Comparison of ENCODE assay signal across 8 cellular contexts in genomic region chr19:42422092-42422575, GRCh38. TPM values are rescaled to one million over a fixed set of nuclear protein-coding genes. Genes with fewer than 3 reads are reported as not detected.
A peak's percentile ranks its signal among the peaks of the same experiment; 100 is the strongest.
DNase-seq lines count a peak whose midpoint lies in the region; ATAC-seq and TF ChIP-seq lines count a peak whose summit lies in the region.

No MANE protein-coding gene starts in this region.

- H3K36me3 Mint-ChIP-seq in T-helper 17 cell (ENCODE audit: low read depth) = no peaks in the 10 kb centered on the region

- peaks cover 38% of the 10 kb centered on the region for H3K4me1 Mint-ChIP-seq in T-helper 17 cell

- TF ChIP-seq CTCF in GM06990 (IDR thresholded peaks at IDR 0.05; ENCODE audit: insufficient read depth, low read length, poor library complexity, severe bottlenecking) = no peak
- no peak for TF ChIP-seq CTCF in gastroesophageal sphincter (IDR thresholded peaks at IDR 0.05)
- TF ChIP-seq CTCF in psoas muscle (IDR thresholded peaks at IDR 0.05) = no peak
- TF ChIP-seq CTCF in brain microvascular endothelial cell (IDR thresholded peaks at IDR 0.05; ENCODE audit: low read depth, low read length, missing control alignments) = no peak

- in situ Hi-C loops in brain microvascular endothelial cell (cut with HindIII; ENCODE audit: low pct_ligation_motif_present, low sequenced_read_pairs) = no loop called here

- WGBS in gastroesophageal sphincter (ENCODE audit: low coverage in 1 of 2), 2 donors = 89 to 94% methylated on average over 3 to 4 of the region's 12 CpGs
- WGBS in psoas muscle, 3 donors = 48 to 53% (median 50%) methylated on average over 12 of the region's 12 CpGs

- H3K27me3 Mint-ChIP-seq in T-helper 17 cell = no peaks in the 10 kb centered on the region

- H3K4me1 ChIP-seq in gastroesophageal sphincter (peaks cover 0 to 26% (median 5%) of the 10 kb centered on the region in 3 donors), psoas muscle (peaks cover 6% of the 10 kb centered on the region)

- H3K27ac Mint-ChIP-seq in T-helper 17 cell = peak overlapping the region; percentile 95

- H3K4me3 Mint-ChIP-seq in T-helper 17 cell = peak overlapping the region; percentile 98

- H3K27me3 ChIP-seq in GM06990 (replicated peaks; ENCODE audit: control insufficient read depth, insufficient read depth, low read length) = no peaks in the 10 kb centered on the region; the same call in 1 of the 2 replicates
- peaks cover 11% of the 10 kb centered on the region for H3K27me3 ChIP-seq in gastroesophageal sphincter
- peaks cover 0 to 44% (median 8%) of the 10 kb centered on the region in 3 donors for H3K27me3 ChIP-seq in psoas muscle (ENCODE audit: insufficient read depth in 3 of 3, low read length in 2 of 3)
- H3K27me3 ChIP-seq in brain microvascular endothelial cell (replicated peaks) = no peaks in the 10 kb centered on the region

- intact Hi-C loops in psoas muscle (cut with DNase I) = no loop called here

- no peak for DNase-seq in GM06990 (ENCODE audit: extremely low read depth, insufficient read length)
- no peak for DNase-seq in T-helper 17 cell
- no peak for DNase-seq in psoas muscle
- DNase-seq in brain microvascular endothelial cell = no peak
- no peak for DNase-seq in kidney tubule cell (ENCODE audit: low spot score)

- H3K9me3 ChIP-seq in T-helper 17 cell (ENCODE audit: control insufficient read depth, low read length, poor library complexity, severe bottlenecking) (no peaks in the 10 kb centered on the region), gastroesophageal sphincter (no peaks in the 10 kb centered on the region), psoas muscle (no peaks in the 10 kb centered on the region)

- no peak for ATAC-seq in T-helper 17 cell
- no peak for ATAC-seq in gastroesophageal sphincter
- ATAC-seq in psoas muscle = peak; percentile 13 to 59 (median 51)
- no peak for ATAC-seq in HG03432 (IDR thresholded peaks at IDR 0.05; ENCODE audit: unreplicated experiment)
- no peak for ATAC-seq in HG03025 (IDR thresholded peaks at IDR 0.05; ENCODE audit: low FRiP score, unreplicated experiment)

- H3K27ac ChIP-seq in gastroesophageal sphincter = peak overlapping the region in 3 of 4 donors; percentile 68 to 82 (median 77)
- H3K27ac ChIP-seq in psoas muscle = peak overlapping the region; percentile 46
- H3K27ac ChIP-seq in brain microvascular endothelial cell = no peak overlapping the region

- H3K4me3 ChIP-seq in GM06990 (replicated peaks; ENCODE audit: low read depth, low read length) (peak overlapping the region; percentile 69), gastroesophageal sphincter (peak overlapping the region in 1 of 2 donors; percentile 67), psoas muscle (peak overlapping the region; percentile 61), brain microvascular endothelial cell (ENCODE audit: low read depth, low read length) (no peak overlapping the region)

- TF ChIP-seq POLR2A in gastroesophageal sphincter (IDR thresholded peaks at IDR 0.05) = no peak

- H3K36me3 ChIP-seq in GM06990 (ENCODE audit: control insufficient read depth, insufficient read depth, low read length) = no peaks in the 10 kb centered on the region
- no peaks in the 10 kb centered on the region for H3K36me3 ChIP-seq in gastroesophageal sphincter
- no peaks in the 10 kb centered on the region for H3K36me3 ChIP-seq in psoas muscle (ENCODE audit: insufficient read depth in 1 of 2, low read depth in 1 of 2)
- no peaks in the 10 kb centered on the region for H3K36me3 ChIP-seq in brain microvascular endothelial cell (replicated peaks)

- TF ChIP-seq EP300 in gastroesophageal sphincter (IDR thresholded peaks at IDR 0.05) = no peak

RNA-seq across cellular contexts. Expression of gene LIPE, which starts 5.1 kb away (rescaled TPM):
- total RNA-seq in T-helper 17 cell (10 to 100 TPM; 14.5 to 16.9 TPM), gastroesophageal sphincter (10 to 100 TPM in 1 of 4 donors, 1 to 10 TPM in 3; 3.4 to 15.3 (median 6.6) TPM), psoas muscle (10 to 100 TPM in 2 of 4 donors, 1 to 10 TPM in 2; 5.3 to 27.7 (median 10.5) TPM)
- polyA plus RNA-seq in psoas muscle = 10 to 100 TPM in 1 of 3 donors, 1 to 10 TPM in 2; 6.4 to 14.2 (median 9.3) TPM

RNA-seq across cellular contexts. Expression of gene CXCL17, which starts 20.6 kb away (rescaled TPM):
- total RNA-seq in T-helper 17 cell (not detected), gastroesophageal sphincter (1 to 10 TPM in 1 of 4 donors, not detected in 3; 6.5 TPM), psoas muscle (not detected)
- polyA plus RNA-seq in psoas muscle = under 1 TPM in 2 of 3 donors, not detected in 1; 0.05 to 0.11 TPM

RNA-seq across cellular contexts. Expression of gene CNFN, which starts 32.0 kb away (rescaled TPM):
- total RNA-seq in T-helper 17 cell (not detected), gastroesophageal sphincter (10 to 100 TPM in 1 of 4 donors, 1 to 10 TPM in 1, not detected in 2; 1.7 to 17.5 TPM), psoas muscle (not detected)
- 1 to 10 TPM in 1 of 3 donors, under 1 TPM in 2; 0.24 to 1.0 (median 0.84) TPM for polyA plus RNA-seq in psoas muscle

Comparison
In these comparisons a context has a peak if more than half of its experiments do, and no peak if none do; other contexts are left out.
1. ATAC-seq: peak in psoas muscle (4 of 4); none in T-helper 17 cell (single experiment), gastroesophageal sphincter (single experiment), HG03432 (single experiment) and HG03025 (single experiment).